In genomic region chr3:177371903-177372302, GRCh38 we compare ENCODE assay signal across 21 cellular contexts.
DNase-seq lines count a peak whose midpoint lies in the region; ATAC-seq and TF ChIP-seq lines count a peak whose summit lies in the region.
"Had no signal": no experiment of that assay in that cellular context is flagged by ENCODE, and none has a peak within 500 bp of the region (broad histone marks: within the 10 kb centered on the region; RNA-seq: fewer than 3 reads in every experiment).

No MANE protein-coding gene starts in this region.

- TF ChIP-seq CTCF in GM20000 (IDR thresholded peaks at IDR 0.05; ENCODE audit: extremely low read depth, missing control alignments), result no peak

- H3K4me1 Mint-ChIP-seq in memory B cell, result peaks cover 14% of the 10 kb centered on the region
- H3K4me1 Mint-ChIP-seq: GM23338 had no signal

- no peaks in the 10 kb centered on the region for H3K27me3 Mint-ChIP-seq in memory B cell
- H3K27me3 Mint-ChIP-seq: CD4-positive, CD25-positive, alpha-beta regulatory T cell; stimulated activated naive CD8-positive, alpha-beta T cell treated with anti-CD3 and anti-CD28 coated beads, Interleukin-15, Interleukin-2, amounts not matched to agents 100 ng/mL and 50 ng/mL, for 24 hours; type B pancreatic cell had no signal

- ATAC-seq in memory B cell (ENCODE audit: low read depth) (no peak), HG03521 (IDR thresholded peaks at IDR 0.05; ENCODE audit: unreplicated experiment) (no peak)
- ATAC-seq: GM23338, HepG2 had no signal

- peak; percentile 78 for DNase-seq in DMS153 treated with DMSO at 0.1 percent for 48 hours (lab: John Stamatoyannopoulos, UW; ENCODE audit: unreplicated experiment)
- peak; percentile 69 for DNase-seq in NCI-H1436 treated with DMSO at 0.1 percent for 48 hours (lab: John Stamatoyannopoulos, UW)
- DNase-seq in NCI-H748 treated with DMSO at 0.1 percent for 48 hours (lab: John Stamatoyannopoulos, UW), result peak; percentile 94
- no peak for DNase-seq in memory B cell (ENCODE audit: low spot score in 2 of 2)
- no peak for DNase-seq in kidney tubule cell (ENCODE audit: low spot score)
- DNase-seq in DMS79 (lab: John Stamatoyannopoulos, UW), result no peak
- DNase-seq in GM20000 (ENCODE audit: low spot score), result no peak
- DNase-seq: activated CD4-positive, alpha-beta T cell treated with anti-CD3 and anti-CD28 coated beads for 48 hours; activated naive CD4-positive, alpha-beta T cell treated with Interleukin-2 at 50 U/mL for 16 hours; anterior cingulate cortex; CD4-positive, CD25-positive, alpha-beta regulatory T cell; effector memory CD4-positive, alpha-beta T cell; esophagus squamous epithelium; NCI-H524 treated with DMSO at 0.1 percent for 48 hours; pancreas; Peyer's patch had no signal

- no peak overlapping the region for H3K4me3 Mint-ChIP-seq in memory B cell
- H3K4me3 Mint-ChIP-seq: CD4-positive, CD25-positive, alpha-beta regulatory T cell; GM23338; stimulated activated naive CD8-positive, alpha-beta T cell treated with anti-CD3 and anti-CD28 coated beads, Interleukin-15, Interleukin-2, amounts not matched to agents 100 ng/mL and 50 ng/mL, for 24 hours; type B pancreatic cell had no signal

- no peaks in the 10 kb centered on the region for H3K36me3 Mint-ChIP-seq in memory B cell
- H3K36me3 Mint-ChIP-seq: CD4-positive, CD25-positive, alpha-beta regulatory T cell; type B pancreatic cell had no signal

- peak overlapping the region; percentile 1 for H3K27ac Mint-ChIP-seq in memory B cell
- H3K27ac Mint-ChIP-seq: GM23338; stimulated activated naive CD8-positive, alpha-beta T cell treated with anti-CD3 and anti-CD28 coated beads, Interleukin-15, Interleukin-2, amounts not matched to agents 100 ng/mL and 50 ng/mL, for 24 hours; type B pancreatic cell had no signal

- H3K9me3 Mint-ChIP-seq in memory B cell, result no peaks in the 10 kb centered on the region
- H3K9me3 Mint-ChIP-seq: GM23338; stimulated activated naive CD8-positive, alpha-beta T cell treated with anti-CD3 and anti-CD28 coated beads, Interleukin-15, Interleukin-2, amounts not matched to agents 100 ng/mL and 50 ng/mL, for 24 hours had no signal

Comparison
In these comparisons a context has a peak if more than half of its experiments do, and no peak if none do; other contexts are left out.
1. DNase-seq: peak in DMS153 treated with DMSO at 0.1 percent for 48 hours (single experiment), NCI-H1436 treated with DMSO at 0.1 percent for 48 hours (single experiment) and NCI-H748 treated with DMSO at 0.1 percent for 48 hours (single experiment); none in memory B cell (0 of 2), kidney tubule cell (single experiment), DMS79 (single experiment) and GM20000 (single experiment).